1 cellular context compared by ENCODE assay signal in genomic region chr6:33206864-33207568, GRCh38.
TF ChIP-seq lines count a peak whose summit lies in the region.

No MANE protein-coding gene starts in this region.

TF ChIP-seq in A549, 52 proteins besides CTCF, POLR2A, EP300 and RAD21 (continued from another document):
- TF ChIP-seq, protein P1, sequence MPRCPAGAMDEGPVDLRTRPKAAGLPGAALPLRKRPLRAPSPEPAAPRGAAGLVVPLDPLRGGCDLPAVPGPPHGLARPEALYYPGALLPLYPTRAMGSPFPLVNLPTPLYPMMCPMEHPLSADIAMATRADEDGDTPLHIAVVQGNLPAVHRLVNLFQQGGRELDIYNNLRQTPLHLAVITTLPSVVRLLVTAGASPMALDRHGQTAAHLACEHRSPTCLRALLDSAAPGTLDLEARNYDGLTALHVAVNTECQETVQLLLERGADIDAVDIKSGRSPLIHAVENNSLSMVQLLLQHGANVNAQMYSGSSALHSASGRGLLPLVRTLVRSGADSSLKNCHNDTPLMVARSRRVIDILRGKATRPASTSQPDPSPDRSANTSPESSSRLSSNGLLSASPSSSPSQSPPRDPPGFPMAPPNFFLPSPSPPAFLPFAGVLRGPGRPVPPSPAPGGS (IDR thresholded peaks at IDR 0.05): no peak
- TF ChIP-seq HOXA7 (CRISPR knock-in tag; IDR thresholded peaks at IDR 0.05): no peak
- no peak for TF ChIP-seq ESRRA (IDR thresholded peaks at IDR 0.05; ENCODE audit: borderline replicate concordance, low read length)
- no peak for TF ChIP-seq JUNB (IDR thresholded peaks at IDR 0.05)
- no peak for TF ChIP-seq PHF8 (IDR thresholded peaks at IDR 0.05; ENCODE audit: borderline replicate concordance, low read depth)
- TF ChIP-seq ZC3H11A (IDR thresholded peaks at IDR 0.05): no peak
- no peak for TF ChIP-seq SMC3 (IDR thresholded peaks at IDR 0.05)
- TF ChIP-seq RFX5 (IDR thresholded peaks at IDR 0.05): no peak
- TF ChIP-seq POLR2AphosphoS2 (conservative IDR thresholded peaks at IDR 0.05; ENCODE audit: low read length): no peak
- no peak for TF ChIP-seq HOXB13 (CRISPR knock-in tag; IDR thresholded peaks at IDR 0.05; ENCODE audit: low read depth)
- TF ChIP-seq EHF (CRISPR knock-in tag; IDR thresholded peaks at IDR 0.05): no peak
- TF ChIP-seq RCOR1 (IDR thresholded peaks at IDR 0.05; ENCODE audit: low read depth, low read length): no peak
- TF ChIP-seq KDM5A (IDR thresholded peaks at IDR 0.05): no peak
- TF ChIP-seq TP53 (CRISPR knock-in tag; IDR thresholded peaks at IDR 0.05): no peak
- TF ChIP-seq CHD4 (IDR thresholded peaks at IDR 0.05; ENCODE audit: borderline replicate concordance): no peak
